In the genomic region with DNA sequence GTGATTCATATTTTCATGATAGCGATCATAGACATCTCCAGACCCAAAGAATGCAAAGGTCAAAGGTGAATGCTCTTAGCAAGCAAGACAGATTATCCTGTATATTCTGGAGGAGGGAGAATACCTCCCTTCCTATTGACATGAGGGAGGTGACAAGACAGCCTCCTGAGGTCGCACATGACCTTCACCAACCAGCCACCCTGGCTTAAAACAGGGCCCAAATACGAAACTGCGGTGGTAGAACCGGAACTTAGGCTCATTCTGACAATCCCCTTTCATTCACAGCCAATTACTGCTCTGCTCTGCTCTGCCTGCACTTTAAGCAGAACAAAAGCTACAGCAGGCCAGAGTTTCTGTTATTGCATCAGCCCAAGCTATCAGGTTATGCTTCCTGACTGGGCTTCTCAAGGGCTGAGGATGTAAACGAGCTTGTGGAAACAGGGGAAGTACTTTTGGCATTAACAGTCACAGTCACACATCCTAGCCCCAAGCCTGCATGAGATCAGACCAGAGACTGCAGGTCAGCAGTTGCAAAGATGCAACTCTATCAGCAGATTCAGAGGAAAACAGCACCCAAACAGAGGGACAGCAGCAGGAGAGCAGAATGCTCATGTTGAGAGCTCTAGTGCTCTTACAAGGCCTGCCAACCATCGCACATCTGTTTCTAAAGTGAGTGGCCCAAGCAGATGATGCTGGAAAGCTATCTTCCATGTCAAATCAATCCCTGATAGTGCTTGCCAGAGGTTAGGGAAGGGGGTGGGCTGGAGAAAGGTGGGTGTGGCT, we compare ENCODE assay signal across 2 cellular contexts.
TF ChIP-seq lines count a peak whose summit lies in the region.

No MANE protein-coding gene starts in this region.

TF ChIP-seq in HEK293, 187 proteins besides CTCF, POLR2A, EP300 and RAD21:
- TF ChIP-seq PRDM1 (tag by site-specific recombination; IDR thresholded peaks at IDR 0.05) (no peak), ZNF529 (tag by site-specific recombination; IDR thresholded peaks at IDR 0.05; ENCODE audit: insufficient replicate concordance) (no peak), ZNF610 (tag by site-specific recombination; IDR thresholded peaks at IDR 0.05; ENCODE audit: borderline replicate concordance) (no peak), ZBTB1 (tag by site-specific recombination; IDR thresholded peaks at IDR 0.05) (no peak), ZNF530 (tag by site-specific recombination; IDR thresholded peaks at IDR 0.05; ENCODE audit: low read depth) (no peak), MZF1 (tag by site-specific recombination; IDR thresholded peaks at IDR 0.05; ENCODE audit: borderline replicate concordance) (0 out of 2 replicates have a peak, but pooled peaks have one; percentile 13), GLIS1 (tag by site-specific recombination; IDR thresholded peaks at IDR 0.05) (no peak), ZNF132 (tag by site-specific recombination; IDR thresholded peaks at IDR 0.05; ENCODE audit: borderline replicate concordance) (no peak), ZBTB17 (tag by site-specific recombination; IDR thresholded peaks at IDR 0.05) (peak; percentile 62), ZNF549 (tag by site-specific recombination; IDR thresholded peaks at IDR 0.05) (no peak), TRIM28 (IDR thresholded peaks at IDR 0.05; ENCODE audit: borderline replicate concordance, low read length) (peak; percentile 78; the same call in 1 of the 2 replicates)
- TF ChIP-seq, protein P1, sequence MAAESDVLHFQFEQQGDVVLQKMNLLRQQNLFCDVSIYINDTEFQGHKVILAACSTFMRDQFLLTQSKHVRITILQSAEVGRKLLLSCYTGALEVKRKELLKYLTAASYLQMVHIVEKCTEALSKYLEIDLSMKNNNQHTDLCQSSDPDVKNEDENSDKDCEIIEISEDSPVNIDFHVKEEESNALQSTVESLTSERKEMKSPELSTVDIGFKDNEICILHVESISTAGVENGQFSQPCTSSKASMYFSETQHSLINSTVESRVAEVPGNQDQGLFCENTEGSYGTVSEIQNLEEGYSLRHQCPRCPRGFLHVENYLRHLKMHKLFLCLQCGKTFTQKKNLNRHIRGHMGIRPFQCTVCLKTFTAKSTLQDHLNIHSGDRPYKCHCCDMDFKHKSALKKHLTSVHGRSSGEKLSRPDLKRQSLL (tag by site-specific recombination; IDR thresholded peaks at IDR 0.05): no peak
- TF ChIP-seq, protein P2, sequence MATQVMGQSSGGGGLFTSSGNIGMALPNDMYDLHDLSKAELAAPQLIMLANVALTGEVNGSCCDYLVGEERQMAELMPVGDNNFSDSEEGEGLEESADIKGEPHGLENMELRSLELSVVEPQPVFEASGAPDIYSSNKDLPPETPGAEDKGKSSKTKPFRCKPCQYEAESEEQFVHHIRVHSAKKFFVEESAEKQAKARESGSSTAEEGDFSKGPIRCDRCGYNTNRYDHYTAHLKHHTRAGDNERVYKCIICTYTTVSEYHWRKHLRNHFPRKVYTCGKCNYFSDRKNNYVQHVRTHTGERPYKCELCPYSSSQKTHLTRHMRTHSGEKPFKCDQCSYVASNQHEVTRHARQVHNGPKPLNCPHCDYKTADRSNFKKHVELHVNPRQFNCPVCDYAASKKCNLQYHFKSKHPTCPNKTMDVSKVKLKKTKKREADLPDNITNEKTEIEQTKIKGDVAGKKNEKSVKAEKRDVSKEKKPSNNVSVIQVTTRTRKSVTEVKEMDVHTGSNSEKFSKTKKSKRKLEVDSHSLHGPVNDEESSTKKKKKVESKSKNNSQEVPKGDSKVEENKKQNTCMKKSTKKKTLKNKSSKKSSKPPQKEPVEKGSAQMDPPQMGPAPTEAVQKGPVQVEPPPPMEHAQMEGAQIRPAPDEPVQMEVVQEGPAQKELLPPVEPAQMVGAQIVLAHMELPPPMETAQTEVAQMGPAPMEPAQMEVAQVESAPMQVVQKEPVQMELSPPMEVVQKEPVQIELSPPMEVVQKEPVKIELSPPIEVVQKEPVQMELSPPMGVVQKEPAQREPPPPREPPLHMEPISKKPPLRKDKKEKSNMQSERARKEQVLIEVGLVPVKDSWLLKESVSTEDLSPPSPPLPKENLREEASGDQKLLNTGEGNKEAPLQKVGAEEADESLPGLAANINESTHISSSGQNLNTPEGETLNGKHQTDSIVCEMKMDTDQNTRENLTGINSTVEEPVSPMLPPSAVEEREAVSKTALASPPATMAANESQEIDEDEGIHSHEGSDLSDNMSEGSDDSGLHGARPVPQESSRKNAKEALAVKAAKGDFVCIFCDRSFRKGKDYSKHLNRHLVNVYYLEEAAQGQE (tag by site-specific recombination; IDR thresholded peaks at IDR 0.05): peak; percentile 36
- TF ChIP-seq, protein P3, sequence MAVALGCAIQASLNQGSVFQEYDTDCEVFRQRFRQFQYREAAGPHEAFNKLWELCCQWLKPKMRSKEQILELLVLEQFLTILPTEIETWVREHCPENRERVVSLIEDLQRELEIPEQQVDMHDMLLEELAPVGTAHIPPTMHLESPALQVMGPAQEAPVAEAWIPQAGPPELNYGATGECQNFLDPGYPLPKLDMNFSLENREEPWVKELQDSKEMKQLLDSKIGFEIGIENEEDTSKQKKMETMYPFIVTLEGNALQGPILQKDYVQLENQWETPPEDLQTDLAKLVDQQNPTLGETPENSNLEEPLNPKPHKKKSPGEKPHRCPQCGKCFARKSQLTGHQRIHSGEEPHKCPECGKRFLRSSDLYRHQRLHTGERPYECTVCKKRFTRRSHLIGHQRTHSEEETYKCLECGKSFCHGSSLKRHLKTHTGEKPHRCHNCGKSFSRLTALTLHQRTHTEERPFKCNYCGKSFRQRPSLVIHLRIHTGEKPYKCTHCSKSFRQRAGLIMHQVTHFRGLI (tag by site-specific recombination; IDR thresholded peaks at IDR 0.05): peak; percentile 37; the same call in 1 of the 2 replicates
- TF ChIP-seq, protein P4, sequence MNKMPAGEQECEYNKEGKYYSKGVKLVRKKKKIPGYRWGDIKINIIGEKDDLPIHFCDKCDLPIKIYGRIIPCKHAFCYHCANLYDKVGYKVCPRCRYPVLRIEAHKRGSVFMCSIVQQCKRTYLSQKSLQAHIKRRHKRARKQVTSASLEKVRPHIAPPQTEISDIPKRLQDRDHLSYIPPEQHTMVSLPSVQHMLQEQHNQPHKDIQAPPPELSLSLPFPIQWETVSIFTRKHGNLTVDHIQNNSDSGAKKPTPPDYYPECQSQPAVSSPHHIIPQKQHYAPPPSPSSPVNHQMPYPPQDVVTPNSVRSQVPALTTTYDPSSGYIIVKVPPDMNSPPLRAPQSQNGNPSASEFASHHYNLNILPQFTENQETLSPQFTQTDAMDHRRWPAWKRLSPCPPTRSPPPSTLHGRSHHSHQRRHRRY (tag by site-specific recombination; IDR thresholded peaks at IDR 0.05): no peak
- TF ChIP-seq, protein P5, sequence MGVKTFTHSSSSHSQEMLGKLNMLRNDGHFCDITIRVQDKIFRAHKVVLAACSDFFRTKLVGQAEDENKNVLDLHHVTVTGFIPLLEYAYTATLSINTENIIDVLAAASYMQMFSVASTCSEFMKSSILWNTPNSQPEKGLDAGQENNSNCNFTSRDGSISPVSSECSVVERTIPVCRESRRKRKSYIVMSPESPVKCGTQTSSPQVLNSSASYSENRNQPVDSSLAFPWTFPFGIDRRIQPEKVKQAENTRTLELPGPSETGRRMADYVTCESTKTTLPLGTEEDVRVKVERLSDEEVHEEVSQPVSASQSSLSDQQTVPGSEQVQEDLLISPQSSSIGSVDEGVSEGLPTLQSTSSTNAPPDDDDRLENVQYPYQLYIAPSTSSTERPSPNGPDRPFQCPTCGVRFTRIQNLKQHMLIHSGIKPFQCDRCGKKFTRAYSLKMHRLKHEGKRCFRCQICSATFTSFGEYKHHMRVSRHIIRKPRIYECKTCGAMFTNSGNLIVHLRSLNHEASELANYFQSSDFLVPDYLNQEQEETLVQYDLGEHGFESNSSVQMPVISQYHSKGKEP (tag by site-specific recombination; IDR thresholded peaks at IDR 0.05): peak; percentile 46

TF ChIP-seq in H1, 55 proteins besides CTCF, POLR2A, EP300 and RAD21 (continued from another document):
- TF ChIP-seq CEBPB (IDR thresholded peaks at IDR 0.05; ENCODE audit: low read depth, low read length): peak; percentile 46; the same call in 1 of the 2 replicates
- no peak for TF ChIP-seq SP1 (IDR thresholded peaks at IDR 0.05; ENCODE audit: low read depth, low read length)
- TF ChIP-seq SIN3A (conservative IDR thresholded peaks at IDR 0.05 in 1 of 2, IDR thresholded peaks at IDR 0.05 in 1 of 2; ENCODE audit: low read depth in 1 of 2, low read length in 2 of 2): no peak
